Comparison of ENCODE assay signal across 8 cellular contexts in genomic region chr1:162498442-162498785, GRCh38. TPM values are rescaled to one million over a fixed set of nuclear protein-coding genes. Genes with fewer than 3 reads are reported as not detected.
DNase-seq lines count a peak whose midpoint lies in the region; ATAC-seq and TF ChIP-seq lines count a peak whose summit lies in the region.

No MANE protein-coding gene starts in this region.

- H3K9me3 Mint-ChIP-seq in activated CD4-positive, alpha-beta memory T cell treated with anti-CD3 and anti-CD28 coated beads for 36 hours, result no peaks in the 10 kb centered on the region
- no peaks in the 10 kb centered on the region for H3K9me3 Mint-ChIP-seq in stimulated activated naive B cell treated with anti-CD40 and anti-IgM and Interleukin-4, amounts not matched to agents 10 μg/mL and 1 μg/mL and 100 μg/mL, for 72 hours

- peak overlapping the region; percentile 98 for H3K4me3 Mint-ChIP-seq in activated CD4-positive, alpha-beta memory T cell treated with anti-CD3 and anti-CD28 coated beads for 36 hours
- H3K4me3 Mint-ChIP-seq in stimulated activated naive B cell treated with anti-CD40 and anti-IgM and Interleukin-4, amounts not matched to agents 10 μg/mL and 1 μg/mL and 100 μg/mL, for 72 hours, result peak overlapping the region; percentile 90 to 98

- no peaks in the 10 kb centered on the region for H3K27me3 Mint-ChIP-seq in activated CD4-positive, alpha-beta memory T cell treated with anti-CD3 and anti-CD28 coated beads for 36 hours
- no peaks in the 10 kb centered on the region for H3K27me3 Mint-ChIP-seq in stimulated activated naive B cell treated with anti-CD40 and anti-IgM and Interleukin-4, amounts not matched to agents 10 μg/mL and 1 μg/mL and 100 μg/mL, for 72 hours

- POLR2A ChIA-PET in activated CD4-positive, alpha-beta memory T cell treated with anti-CD3 and anti-CD28 coated beads for 36 hours (lab: Charles Lee), result interaction anchor here (1.3 kb wide), 1 partner anchor 63 kb away, joined by 3 read pairs; the partner anchor contains the start of gene UAP1
- POLR2A ChIA-PET in HEK293T (lab: Yijun Ruan, JAX), result no interaction called here

- H3K27ac Mint-ChIP-seq in activated CD4-positive, alpha-beta memory T cell treated with anti-CD3 and anti-CD28 coated beads for 36 hours, result peak overlapping the region; percentile 85
- peak overlapping the region; percentile 98 for H3K27ac Mint-ChIP-seq in stimulated activated naive B cell treated with anti-CD40 and anti-IgM and Interleukin-4, amounts not matched to agents 10 μg/mL and 1 μg/mL and 100 μg/mL, for 72 hours

- intact Hi-C loops in activated CD4-positive, alpha-beta memory T cell treated with anti-CD3 and anti-CD28 coated beads for 36 hours (cut with micrococcal nuclease), result loop anchor here (5.0 to 10.0 kb wide), 3 partner anchors 39 to 824 kb away; partner anchors contain the start of genes ATF6 and NUF2

- peaks cover 21% of the 10 kb centered on the region for H3K36me3 Mint-ChIP-seq in activated CD4-positive, alpha-beta memory T cell treated with anti-CD3 and anti-CD28 coated beads for 36 hours
- peaks cover 0 to 13% of the 10 kb centered on the region in 2 donors for H3K36me3 Mint-ChIP-seq in stimulated activated naive B cell treated with anti-CD40 and anti-IgM and Interleukin-4, amounts not matched to agents 10 μg/mL and 1 μg/mL and 100 μg/mL, for 72 hours

- peak; percentile 7 for ATAC-seq in HG03432 (IDR thresholded peaks at IDR 0.05; ENCODE audit: unreplicated experiment)
- ATAC-seq in stimulated activated naive B cell treated with anti-CD40 and anti-IgM and Interleukin-4, amounts not matched to agents 10 μg/mL and 1 μg/mL and 100 μg/mL, for 72 hours (replicated peaks), result peak; percentile 35 to 49

- H3K4me3 ChIP-seq in iPS-11a (ENCODE audit: low read depth, low read length), result peak overlapping the region; percentile 96

- H3K4me1 Mint-ChIP-seq in activated CD4-positive, alpha-beta memory T cell treated with anti-CD3 and anti-CD28 coated beads for 36 hours (ENCODE audit: low read depth), result peaks cover 34% of the 10 kb centered on the region
- peaks cover 8 to 28% of the 10 kb centered on the region in 2 donors for H3K4me1 Mint-ChIP-seq in stimulated activated naive B cell treated with anti-CD40 and anti-IgM and Interleukin-4, amounts not matched to agents 10 μg/mL and 1 μg/mL and 100 μg/mL, for 72 hours

- CTCF ChIA-PET in activated CD4-positive, alpha-beta memory T cell treated with anti-CD3 and anti-CD28 coated beads for 36 hours (lab: Charles Lee), result interaction anchor here (1.3 kb wide), 1 partner anchor 37 kb away, joined by 4 read pairs; no protein-coding TSS in a partner anchor
- CTCF ChIA-PET in HEK293T (lab: Yijun Ruan, JAX), result interaction anchor here (0.6 kb wide), 1 partner anchor 570 kb away, joined by 4 read pairs; no protein-coding TSS in a partner anchor

- DNase-seq in AML-193 (lab: John Stamatoyannopoulos, UW), result peak; percentile 44 to 62
- DNase-seq in GM19238 (ENCODE audit: insufficient read length, low spot score), result peak; percentile 0
- DNase-seq in activated CD4-positive, alpha-beta memory T cell treated with anti-CD3 and anti-CD28 coated beads for 36 hours, result no peak
- peak; percentile 2 for DNase-seq in stimulated activated naive B cell treated with anti-CD40 and anti-IgM and Interleukin-4, amounts not matched to agents 10 μg/mL and 1 μg/mL and 100 μg/mL, for 72 hours
- no peak for DNase-seq in UCSD-AML1 (lab: John Stamatoyannopoulos, UW; ENCODE audit: unreplicated experiment)
- DNase-seq in HEK293T (ENCODE audit: extremely low spot score), result no peak

TF ChIP-seq in HEK293T, 16 proteins besides CTCF, POLR2A, EP300 and RAD21:
- TF ChIP-seq ZNF384 (IDR thresholded peaks at IDR 0.05), result no peak
- TF ChIP-seq BHLHE40 (IDR thresholded peaks at IDR 0.05; ENCODE audit: borderline replicate concordance), result no peak
- TF ChIP-seq NFRKB (IDR thresholded peaks at IDR 0.05), result no peak
- TF ChIP-seq ELF4 (IDR thresholded peaks at IDR 0.05), result no peak

RNA-seq across cellular contexts. Expression of gene UHMK1, which starts 0.8 kb away (rescaled TPM):
- total RNA-seq in activated CD4-positive, alpha-beta memory T cell treated with anti-CD3 and anti-CD28 coated beads for 36 hours, result 10 to 100 TPM; 51.0 to 51.6 TPM

Comparison
In these comparisons a context has a peak if more than half of its experiments do, and no peak if none do; other contexts are left out.
1. DNase-seq: peak in AML-193 (2 of 2), GM19238 (single experiment) and stimulated activated naive B cell treated with anti-CD40 and anti-IgM and Interleukin-4, amounts not matched to agents 10 μg/mL and 1 μg/mL and 100 μg/mL, for 72 hours (single experiment); none in activated CD4-positive, alpha-beta memory T cell treated with anti-CD3 and anti-CD28 coated beads for 36 hours (single experiment), UCSD-AML1 (single experiment) and HEK293T (single experiment).